ENCODE assay signal across 18 cellular contexts in the genomic region with DNA sequence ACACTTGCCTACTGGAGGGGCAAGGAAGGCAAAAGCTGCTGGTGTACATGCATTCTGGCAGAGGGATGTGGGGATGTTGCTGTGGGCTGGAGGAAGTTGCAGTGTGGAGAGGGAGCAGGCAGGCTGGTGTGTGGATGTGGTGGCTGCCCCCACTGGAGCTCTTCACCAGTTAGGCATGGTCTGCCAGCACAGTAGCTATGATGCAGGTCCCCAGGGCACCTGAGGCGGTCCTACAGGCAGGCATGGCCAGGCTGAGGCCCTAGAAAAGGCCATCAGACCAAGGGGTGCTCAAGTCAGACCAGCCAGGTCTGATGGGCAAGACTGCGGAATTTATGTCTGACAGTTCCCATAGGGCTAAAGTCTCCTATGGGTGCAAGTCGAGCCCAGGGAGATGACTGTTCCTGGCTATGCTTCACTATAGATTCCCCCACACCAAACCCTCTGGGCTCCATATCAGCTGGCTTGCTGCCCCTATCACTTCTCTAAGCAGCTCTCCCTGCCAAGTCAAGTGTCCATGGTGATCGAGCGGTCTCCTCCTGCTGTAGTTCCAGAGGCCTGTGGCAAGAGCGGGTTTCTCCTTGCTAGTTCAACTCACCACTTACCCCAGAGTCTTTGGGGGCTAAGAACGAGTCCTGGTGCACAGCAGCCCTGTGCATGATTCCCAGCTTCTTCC.
"Had no signal": no experiment of that assay in that cellular context is flagged by ENCODE, and none has a peak within 500 bp of the region (broad histone marks: within the 10 kb centered on the region; RNA-seq: fewer than 3 reads in every experiment).

No MANE protein-coding gene starts in this region.

- H3K27me3 Mint-ChIP-seq: effector memory CD8-positive, alpha-beta T cell; naive B cell; progenitor cell of endocrine pancreas had no signal

- H3K4me3 ChIP-seq: esophagus muscularis mucosa, gastrocnemius medialis, heart right ventricle, pancreas, stomach, thoracic aorta, transverse colon had no signal

- H3K27ac Mint-ChIP-seq: effector memory CD8-positive, alpha-beta T cell; naive B cell; nephron; progenitor cell of endocrine pancreas had no signal

- H3K9me3 ChIP-seq: gastrocnemius medialis, pancreas, thoracic aorta had no signal

- H3K27ac ChIP-seq: epithelial cell of prostate, esophagus muscularis mucosa, gastrocnemius medialis, heart right ventricle, pancreas, stomach, thoracic aorta, transverse colon had no signal

- H3K36me3 ChIP-seq: esophagus muscularis mucosa, gastrocnemius medialis, heart right ventricle, pancreas, stomach, thoracic aorta, transverse colon had no signal

- H3K4me1 Mint-ChIP-seq: naive B cell, nephron had no signal

- H3K36me3 Mint-ChIP-seq: naive B cell had no signal

- H3K27me3 ChIP-seq: esophagus muscularis mucosa, gastrocnemius medialis, heart right ventricle, pancreas, stomach, transverse colon had no signal

- H3K4me3 Mint-ChIP-seq: effector memory CD8-positive, alpha-beta T cell; naive B cell; nephron had no signal

- ATAC-seq: effector memory CD8-positive, alpha-beta T cell; gastrocnemius medialis; pancreas; sciatic nerve had no signal

- H3K4me1 ChIP-seq: esophagus muscularis mucosa, gastrocnemius medialis, heart right ventricle, pancreas, stomach, transverse colon had no signal

- DNase-seq: effector memory CD8-positive, alpha-beta T cell; gastrocnemius medialis; hypothalamus; mesendoderm; naive B cell; occipital lobe; stimulated activated naive CD4-positive, alpha-beta T cell; stomach; substantia nigra; transverse colon had no signal
